8 cellular contexts compared by ENCODE assay signal in genomic region chr6:26956601-26957184, GRCh38.
DNase-seq lines count a peak whose midpoint lies in the region; ATAC-seq and TF ChIP-seq lines count a peak whose summit lies in the region.
"Not testable (repeated sequence)": the region's sequence is repeated elsewhere in the genome, so short reads cannot be mapped to it uniquely, and the experiment has no call there.

No MANE protein-coding gene starts in this region.

- H3K9me3 ChIP-seq in heart right ventricle, neutrophil: not testable (repeated sequence)

- peak in 5 of 8 donors; percentile 61 to 90 (median 76) for ATAC-seq in heart right ventricle

- intact Hi-C loops in heart right ventricle (cut with DNase I): not testable (repeated sequence)

- peak overlapping the region; percentile 45 for H3K4me3 ChIP-seq in astrocyte of the cerebellum (ENCODE audit: low read depth, low read length)
- H3K4me3 ChIP-seq in heart right ventricle: peak overlapping the region; percentile 35 to 80 (median 68)
- peak overlapping the region; percentile 31 to 52 for H3K4me3 ChIP-seq in neutrophil (ENCODE audit: low read depth in 1 of 2, low read length in 1 of 2)

- DNase-seq in COLO668 (lab: John Stamatoyannopoulos, UW; ENCODE audit: unreplicated experiment): peak; percentile 78
- DNase-seq in HT-29 (ENCODE audit: low spot score): peak; percentile 50
- DNase-seq in NCI-H748 treated with DMSO at 0.1 percent for 48 hours (lab: John Stamatoyannopoulos, UW): peak; percentile 41
- peak; percentile 57 to 68 (median 61) for DNase-seq in activated CD4-positive, CD25-positive, alpha-beta regulatory T cell (lab: John Stamatoyannopoulos, UW)
- DNase-seq in astrocyte of the cerebellum (ENCODE audit: low read depth): peak; percentile 22
- peak; percentile 78 to 89 for DNase-seq in heart right ventricle
- peak; percentile 54 to 72 for DNase-seq in stimulated activated CD8-positive, alpha-beta memory T cell treated with anti-CD3 and anti-CD28 coated beads, Interleukin-4, amount 100 ng/mL, for 4 hours (ENCODE audit: low read depth in 2 of 2, low spot score in 1 of 2)

- 1% methylated on average over 18 to 53 of the region's 54 CpGs for WGBS in heart right ventricle, 2 donors

- H3K27ac ChIP-seq in heart right ventricle: peak overlapping the region in 8 of 10 donors; percentile 77 to 85 (median 84)
- not testable (repeated sequence) for H3K27ac ChIP-seq in neutrophil

- not testable (repeated sequence) for H3K4me1 ChIP-seq in heart right ventricle; neutrophil (ENCODE audit: control insufficient read depth in 1 of 2, insufficient read depth in 1 of 2, low read depth in 1 of 2, low read length in 1 of 2)

- H3K27me3 ChIP-seq in heart right ventricle, neutrophil: not testable (repeated sequence)

- in situ Hi-C loops in astrocyte of the cerebellum (cut with HindIII; ENCODE audit: low sequenced_read_pairs): not testable (repeated sequence)

- H3K36me3 ChIP-seq in heart right ventricle, neutrophil: not testable (repeated sequence)

- TF ChIP-seq CTCF in astrocyte of the cerebellum (IDR thresholded peaks at IDR 0.05; ENCODE audit: low read depth, low read length, missing control alignments) (peak; percentile 57), heart right ventricle (IDR thresholded peaks at IDR 0.05) (peak in 8 of 9 donors; percentile 37 to 78 (median 62))
- TF ChIP-seq CTCF in neutrophil (IDR thresholded peaks at IDR 0.05): not testable (repeated sequence)

Comparison
In these comparisons a context has a peak if more than half of its experiments do, and no peak if none do; other contexts are left out.
1. DNase-seq: peak in every context shown above with its lines; median percentile 84 in heart right ventricle; 78 in COLO668; 63 in stimulated activated CD8-positive, alpha-beta memory T cell treated with anti-CD3 and anti-CD28 coated beads, Interleukin-4, amount 100 ng/mL, for 4 hours; 61 in activated CD4-positive, CD25-positive, alpha-beta regulatory T cell; 50 in HT-29; 41 in NCI-H748 treated with DMSO at 0.1 percent for 48 hours; 22 in astrocyte of the cerebellum.